Comparison of ENCODE assay signal across 14 cellular contexts in the genomic region with DNA sequence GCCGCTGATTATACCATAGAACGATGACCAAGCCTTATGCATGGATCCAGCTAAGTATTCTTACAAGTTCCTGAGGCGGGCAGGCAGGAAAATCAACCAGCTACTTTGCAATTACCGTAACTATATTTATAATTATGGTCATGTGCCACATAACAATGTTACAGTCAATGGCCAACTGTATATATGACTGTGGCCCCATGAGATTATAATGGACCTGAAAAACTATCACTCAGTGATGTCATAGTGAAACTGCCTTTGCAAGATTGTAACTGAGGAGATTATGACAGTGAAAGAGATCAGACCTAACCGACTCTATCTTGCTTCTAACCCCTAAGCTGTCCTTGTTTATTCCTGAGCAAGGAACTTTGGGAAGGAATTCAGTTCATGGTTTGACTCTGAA. TPM values are rescaled to one million over a fixed set of nuclear protein-coding genes. Genes with fewer than 3 reads are reported as not detected.
DNase-seq lines count a peak whose midpoint lies in the region; ATAC-seq and TF ChIP-seq lines count a peak whose summit lies in the region.
"Had no signal": no experiment of that assay in that cellular context is flagged by ENCODE, and none has a peak within 500 bp of the region (broad histone marks: within the 10 kb centered on the region; RNA-seq: fewer than 3 reads in every experiment).

No MANE protein-coding gene starts in this region.

- H3K14ac ChIP-seq in H9 (ENCODE audit: insufficient read depth, low read length) = no peak overlapping the region

- no peaks in the 10 kb centered on the region for H3K27me3 ChIP-seq in BLaER1 treated with 17β-estradiol and CSF1 and Interleukin-3, amounts not matched to agents 10 nM and 100 nM
- H3K27me3 ChIP-seq in H9 (ENCODE audit: insufficient read depth, low read length) = no peaks in the 10 kb centered on the region

- H2AFZ ChIP-seq in H9 (ENCODE audit: low read length) = no peak overlapping the region

- no peak overlapping the region for H4K5ac ChIP-seq in H9 (ENCODE audit: insufficient read length, low read depth, low read length)

- no peak overlapping the region for H3K4me3 Mint-ChIP-seq in H9
- H3K4me3 Mint-ChIP-seq: activated naive CD8-positive, alpha-beta T cell treated with anti-CD3 and anti-CD28 coated beads for 36 hours; naive thymus-derived CD4-positive, alpha-beta T cell had no signal

- DNase-seq in H9 (no peak), dermis blood vessel endothelial cell (no peak), NCI-H1092 (lab: John Stamatoyannopoulos, UW) (no peak), NCI-H2227 (lab: John Stamatoyannopoulos, UW; ENCODE audit: unreplicated experiment) (no peak)
- DNase-seq: activated naive CD8-positive, alpha-beta T cell treated with anti-CD3 and anti-CD28 coated beads for 36 hours; DMS 273 treated with DMSO at 0.1 percent for 48 hours; naive thymus-derived CD4-positive, alpha-beta T cell; NCI-H1436 treated with DMSO at 0.1 percent for 48 hours; T-helper 1 cell had no signal

- no peak overlapping the region for H3K27ac ChIP-seq in BLaER1 treated with 17β-estradiol and CSF1 and Interleukin-3, amounts not matched to agents 10 nM and 100 nM
- H3K27ac ChIP-seq in H9 (ENCODE audit: insufficient read length, low read depth, low read length) = no peak overlapping the region

- H2BK5ac ChIP-seq in H9 (ENCODE audit: insufficient read length, low read length) = no peak overlapping the region

- no peak overlapping the region for H3K4me3 ChIP-seq in BLaER1 treated with 17β-estradiol and CSF1 and Interleukin-3, amounts not matched to agents 10 nM and 100 nM
- H3K4me3 ChIP-seq: smooth muscle cell had no signal

- H2BK20ac ChIP-seq in H9 (ENCODE audit: low read depth, low read length, poor library complexity, severe bottlenecking) = no peak overlapping the region

- no peak overlapping the region for H2BK120ac ChIP-seq in H9 (ENCODE audit: low read depth, low read length, poor library complexity, severe bottlenecking)

- no peak overlapping the region for H2BK12ac ChIP-seq in H9 (ENCODE audit: insufficient read length, low read depth, low read length)

- no peak overlapping the region for H2BK15ac ChIP-seq in H9 (ENCODE audit: low read depth, low read length)

- H3K9me3 ChIP-seq in BLaER1 treated with 17β-estradiol and CSF1 and Interleukin-3, amounts not matched to agents 10 nM and 100 nM (replicated peaks in 1 of 11) = no peaks in the 10 kb centered on the region
- no peaks in the 10 kb centered on the region for H3K9me3 ChIP-seq in H9 (ENCODE audit: control insufficient read depth, low read depth, low read length)

- no peak overlapping the region for H4K8ac ChIP-seq in H9 (replicated peaks; ENCODE audit: insufficient read length, low read depth, low read length)

- H3K79me2 ChIP-seq in H9 (ENCODE audit: insufficient read depth, low read length) = no peaks in the 10 kb centered on the region

- TF ChIP-seq CTCF in H9 (conservative IDR thresholded peaks at IDR 0.05) = no peak

- peak; percentile 90 for ATAC-seq in GM19328 (IDR thresholded peaks at IDR 0.05; ENCODE audit: unreplicated experiment)
- ATAC-seq in HG02623 (IDR thresholded peaks at IDR 0.05; ENCODE audit: unreplicated experiment) = peak; percentile 87
- peak; percentile 95 for ATAC-seq in HG03378 (IDR thresholded peaks at IDR 0.05; ENCODE audit: unreplicated experiment)
- ATAC-seq: naive thymus-derived CD4-positive, alpha-beta T cell had no signal

- no peaks in the 10 kb centered on the region for H3K36me3 ChIP-seq in BLaER1 treated with 17β-estradiol and CSF1 and Interleukin-3, amounts not matched to agents 10 nM and 100 nM

- H3K23me2 ChIP-seq in H9 (ENCODE audit: insufficient read length, low read depth, low read length, poor library complexity, severe bottlenecking) = no peaks in the 10 kb centered on the region

- no CpG with 5 or more reads among the region's 5 CpGs for WGBS in H9 (ENCODE audit: extremely low coverage, insufficient read length, low lambda C conversion rate)

- no peaks in the 10 kb centered on the region for H3K9me3 Mint-ChIP-seq in H9

- H4K20me1 ChIP-seq in BLaER1 treated with 17β-estradiol and CSF1 and Interleukin-3, amounts not matched to agents 10 nM and 100 nM = no peaks in the 10 kb centered on the region
- H4K20me1 ChIP-seq in H9 (ENCODE audit: control insufficient read depth, insufficient read depth, insufficient read length) = no peaks in the 10 kb centered on the region

- peak overlapping the region in 7 of 11 experiments; percentile 6 to 35 (median 24); a peak in 10 of 22 replicates for H3K4me2 ChIP-seq in BLaER1 treated with 17β-estradiol and CSF1 and Interleukin-3, amounts not matched to agents 10 nM and 100 nM
- no peak overlapping the region for H3K4me2 ChIP-seq in H9 (ENCODE audit: insufficient read depth, insufficient read length, low read length)
- H3K4me2 ChIP-seq: smooth muscle cell had no signal

- H4K91ac ChIP-seq in H9 (ENCODE audit: insufficient read length, low read depth, low read length) = no peak overlapping the region

- peaks cover 10 to 12% of the 10 kb centered on the region in 2 experiments for H3K4me1 Mint-ChIP-seq in H9
- H3K4me1 Mint-ChIP-seq: activated naive CD8-positive, alpha-beta T cell treated with anti-CD3 and anti-CD28 coated beads for 36 hours; naive thymus-derived CD4-positive, alpha-beta T cell had no signal

- H3K4me1 ChIP-seq in BLaER1 treated with 17β-estradiol and CSF1 and Interleukin-3, amounts not matched to agents 10 nM and 100 nM = peaks cover 0 to 12% (median 4%) of the 10 kb centered on the region in 10 experiments; a peak in 13 of 20 replicates
- no peaks in the 10 kb centered on the region for H3K4me1 ChIP-seq in H9 (ENCODE audit: insufficient read depth, low read length)

- H3K79me1 ChIP-seq in H9 (ENCODE audit: insufficient read depth, low read depth, low read length, poor library complexity, severe bottlenecking) = no peaks in the 10 kb centered on the region

- H3K4ac ChIP-seq in H9 (ENCODE audit: low read depth, low read length) = no peak overlapping the region

- no peak overlapping the region for H3K56ac ChIP-seq in H9 (ENCODE audit: insufficient read length, low read depth, low read length)

- H3K36me3 Mint-ChIP-seq in H9 (ENCODE audit: insufficient read depth in 1 of 3, low read depth in 3 of 3) = no peaks in the 10 kb centered on the region
- H3K36me3 Mint-ChIP-seq: activated naive CD8-positive, alpha-beta T cell treated with anti-CD3 and anti-CD28 coated beads for 36 hours had no signal

- H3T11ph ChIP-seq in H9 (ENCODE audit: low read length) = no peak overlapping the region

- no peak overlapping the region for H2AK5ac ChIP-seq in H9 (ENCODE audit: insufficient read length, low read length)

- no peak overlapping the region for H3K23ac ChIP-seq in H9 (ENCODE audit: insufficient read length, low read depth, low read length)

- H3K18ac ChIP-seq in H9 (ENCODE audit: insufficient read length, low read depth, low read length) = no peak overlapping the region

- H3K9ac ChIP-seq in BLaER1 treated with 17β-estradiol and CSF1 and Interleukin-3, amounts not matched to agents 10 nM and 100 nM = no peak overlapping the region
- H3K9ac ChIP-seq in H9 (ENCODE audit: extremely low read depth, insufficient read length, low read length) = no peak overlapping the region

- no peaks in the 10 kb centered on the region for H3K27me3 Mint-ChIP-seq in H9 (ENCODE audit: low read depth)

- no peak overlapping the region for H3K27ac Mint-ChIP-seq in H9
- H3K27ac Mint-ChIP-seq: activated naive CD8-positive, alpha-beta T cell treated with anti-CD3 and anti-CD28 coated beads for 36 hours; naive thymus-derived CD4-positive, alpha-beta T cell had no signal

RNA-seq across cellular contexts. Expression of a gene that starts 33.0 kb away (rescaled TPM):
- total RNA-seq in H9 (2021) = 25.0 and 31.0 TPM in 2 replicates
- total RNA-seq in dermis blood vessel endothelial cell = 15.7 and 22.5 TPM in 2 replicates
